18 cellular contexts compared by ENCODE assay signal in the genomic region with DNA sequence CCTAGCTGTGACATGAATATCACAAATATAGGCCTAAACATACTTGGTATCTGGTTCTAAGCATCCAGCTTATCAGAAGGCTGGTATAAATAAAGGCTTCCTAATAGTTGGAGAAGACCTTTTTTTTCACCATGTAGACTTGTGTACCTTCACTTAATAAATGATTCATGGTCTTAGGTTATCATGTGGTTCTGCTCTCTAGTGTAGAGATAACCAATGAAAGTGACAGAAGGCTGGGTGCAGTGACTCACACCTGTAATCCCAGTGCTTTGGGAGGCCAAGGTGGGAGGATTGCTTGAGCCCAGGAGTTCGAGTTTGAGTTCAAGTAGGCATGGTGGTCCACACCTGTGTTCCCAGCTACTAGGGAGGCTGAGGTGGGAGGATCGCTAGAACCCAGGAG. TPM values are rescaled to one million over a fixed set of nuclear protein-coding genes. Genes with fewer than 3 reads are reported as not detected.
DNase-seq lines count a peak whose midpoint lies in the region; ATAC-seq and TF ChIP-seq lines count a peak whose summit lies in the region.
"Had no signal": no experiment of that assay in that cellular context is flagged by ENCODE, and none has a peak within 500 bp of the region (broad histone marks: within the 10 kb centered on the region; RNA-seq: fewer than 3 reads in every experiment).

No MANE protein-coding gene starts in this region.

- H3K9me3 ChIP-seq in CD4-positive, alpha-beta memory T cell (ENCODE audit: control insufficient read depth in 1 of 2, low read length in 2 of 2) = no peaks in the 10 kb centered on the region
- H3K9me3 ChIP-seq in mucosa of descending colon = no peaks in the 10 kb centered on the region

- H3K27me3 ChIP-seq in CD4-positive, alpha-beta memory T cell (ENCODE audit: insufficient read depth, low read length) = no peaks in the 10 kb centered on the region

- no peak overlapping the region for H3K4me3 ChIP-seq in CD4-positive, alpha-beta memory T cell (ENCODE audit: low read length in 2 of 2)
- no peak overlapping the region for H3K4me3 ChIP-seq in mucosa of descending colon

- no peak overlapping the region for H3K4me3 Mint-ChIP-seq in activated CD4-positive, alpha-beta memory T cell treated with anti-CD3 and anti-CD28 coated beads for 36 hours
- no peak overlapping the region for H3K4me3 Mint-ChIP-seq in activated CD4-positive, alpha-beta memory T cell treated with anti-CD3 and anti-CD28 coated beads, Interleukin-2, amount 10 ng/mL, durations not matched to agents 7 days and 5 days
- peak overlapping the region in 2 of 8 donors; percentile 15 to 52 for H3K4me3 Mint-ChIP-seq in CD4-positive, alpha-beta memory T cell
- H3K4me3 Mint-ChIP-seq in activated T-helper 17 cell treated with anti-CD3 and anti-CD28 coated beads, Interleukin-2, amount 50 U/mL, for 72 hours = peak overlapping the region; percentile 27
- H3K4me3 Mint-ChIP-seq in nephron = peak overlapping the region; percentile 22 to 71 (median 47)
- H3K4me3 Mint-ChIP-seq: dendritic cell treated with granulocyte-macrophage colony-stimulating factor and Interleukin-4, amounts not matched to agents 40 ng/mL and 50 ng/mL, for 4 days; HFFc6 had no signal

- ATAC-seq in activated T-helper 17 cell treated with anti-CD3 and anti-CD28 coated beads, Interleukin-2, amount 50 U/mL, for 72 hours (replicated peaks) = peak; percentile 38
- no peak for ATAC-seq in mucosa of descending colon

- peak overlapping the region; percentile 6 for H3K27ac ChIP-seq in CD4-positive, alpha-beta memory T cell (ENCODE audit: low read depth, low read length)
- H3K27ac ChIP-seq: VCaP had no signal

- H3K27me3 Mint-ChIP-seq in activated CD4-positive, alpha-beta memory T cell treated with anti-CD3 and anti-CD28 coated beads for 36 hours = no peaks in the 10 kb centered on the region
- H3K27me3 Mint-ChIP-seq in activated CD4-positive, alpha-beta memory T cell treated with anti-CD3 and anti-CD28 coated beads, Interleukin-2, amount 10 ng/mL, durations not matched to agents 7 days and 5 days = no peaks in the 10 kb centered on the region
- no peaks in the 10 kb centered on the region for H3K27me3 Mint-ChIP-seq in CD4-positive, alpha-beta memory T cell
- no peaks in the 10 kb centered on the region for H3K27me3 Mint-ChIP-seq in activated T-helper 17 cell treated with anti-CD3 and anti-CD28 coated beads, Interleukin-2, amount 50 U/mL, for 72 hours
- H3K27me3 Mint-ChIP-seq in nephron (ENCODE audit: low read depth) = no peaks in the 10 kb centered on the region
- H3K27me3 Mint-ChIP-seq: CD4-positive, CD25-positive, alpha-beta regulatory T cell; dendritic cell treated with granulocyte-macrophage colony-stimulating factor and Interleukin-4, amounts not matched to agents 40 ng/mL and 50 ng/mL, for 4 days had no signal

- intact Hi-C loops in activated CD4-positive, alpha-beta memory T cell treated with anti-CD3 and anti-CD28 coated beads for 36 hours (cut with micrococcal nuclease) = no loop called here
- intact Hi-C loops in CD4-positive, alpha-beta memory T cell (cut with micrococcal nuclease) = no loop called here
- intact Hi-C loops in mucosa of descending colon (cut with DNase I, micrococcal nuclease) = no loop called here

- no peak for TF ChIP-seq CTCF in nephron (IDR thresholded peaks at IDR 0.05; ENCODE audit: unreplicated experiment in 3 of 3)
- no peak for TF ChIP-seq CTCF in mucosa of descending colon (IDR thresholded peaks at IDR 0.05)

- H3K36me3 Mint-ChIP-seq in activated CD4-positive, alpha-beta memory T cell treated with anti-CD3 and anti-CD28 coated beads for 36 hours = peaks cover 24% of the 10 kb centered on the region
- H3K36me3 Mint-ChIP-seq in activated CD4-positive, alpha-beta memory T cell treated with anti-CD3 and anti-CD28 coated beads, Interleukin-2, amount 10 ng/mL, durations not matched to agents 7 days and 5 days (ENCODE audit: low read depth) = peaks cover 17% of the 10 kb centered on the region
- H3K36me3 Mint-ChIP-seq in CD4-positive, alpha-beta memory T cell = peaks cover 12 to 31% of the 10 kb centered on the region in 2 donors
- peaks cover 71% of the 10 kb centered on the region for H3K36me3 Mint-ChIP-seq in activated T-helper 17 cell treated with anti-CD3 and anti-CD28 coated beads, Interleukin-2, amount 50 U/mL, for 72 hours (ENCODE audit: low read depth)
- H3K36me3 Mint-ChIP-seq in nephron (ENCODE audit: low read depth) = peaks cover 19% of the 10 kb centered on the region

- CTCF ChIA-PET in activated CD4-positive, alpha-beta memory T cell treated with anti-CD3 and anti-CD28 coated beads for 36 hours (lab: Charles Lee) = interaction anchor here (1.0 kb wide), 1 partner anchor 305 kb away, joined by 3 read pairs; no protein-coding TSS in a partner anchor
- CTCF ChIA-PET in activated CD4-positive, alpha-beta memory T cell treated with anti-CD3 and anti-CD28 coated beads, Interleukin-2, amount 10 ng/mL, durations not matched to agents 7 days and 5 days (lab: Charles Lee) = no interaction called here
- CTCF ChIA-PET in CD4-positive, alpha-beta memory T cell (lab: Charles Lee; ENCODE audit: partially characterized antibody) = no interaction called here

- H3K4me1 Mint-ChIP-seq in activated CD4-positive, alpha-beta memory T cell treated with anti-CD3 and anti-CD28 coated beads for 36 hours (ENCODE audit: low read depth) = peaks cover 35% of the 10 kb centered on the region
- H3K4me1 Mint-ChIP-seq in activated CD4-positive, alpha-beta memory T cell treated with anti-CD3 and anti-CD28 coated beads, Interleukin-2, amount 10 ng/mL, durations not matched to agents 7 days and 5 days = peaks cover 38% of the 10 kb centered on the region
- peaks cover 17 to 44% (median 24%) of the 10 kb centered on the region in 4 donors for H3K4me1 Mint-ChIP-seq in CD4-positive, alpha-beta memory T cell
- H3K4me1 Mint-ChIP-seq in activated T-helper 17 cell treated with anti-CD3 and anti-CD28 coated beads, Interleukin-2, amount 50 U/mL, for 72 hours = peaks cover 16% of the 10 kb centered on the region
- peaks cover 18% of the 10 kb centered on the region for H3K4me1 Mint-ChIP-seq in nephron

- peak; percentile 23 for DNase-seq in activated CD4-positive, alpha-beta memory T cell treated with anti-CD3 and anti-CD28 coated beads for 36 hours
- DNase-seq in activated CD4-positive, alpha-beta memory T cell treated with anti-CD3 and anti-CD28 coated beads, Interleukin-2, amount 10 ng/mL, durations not matched to agents 7 days and 5 days = no peak
- DNase-seq in CD4-positive, alpha-beta memory T cell = no peak
- DNase-seq in cerebellum (ENCODE audit: low spot score) = no peak
- DNase-seq in NCI-H524 treated with DMSO at 0.1 percent for 48 hours (lab: John Stamatoyannopoulos, UW) = no peak
- DNase-seq in mucosa of descending colon = no peak
- DNase-seq: activated CD8-positive, alpha-beta memory T cell treated with anti-CD3 and anti-CD28 coated beads, Interleukin-2, amount 50 U/mL, for 48 hours; CD4-positive, CD25-positive, alpha-beta regulatory T cell; hippocampal formation; MM.1S; NCI-H748 treated with DMSO at 0.1 percent for 48 hours; SHP77 treated with DMSO at 0.1 percent for 48 hours; T-helper 1 cell had no signal

- peaks cover 5% of the 10 kb centered on the region for H3K36me3 ChIP-seq in CD4-positive, alpha-beta memory T cell (ENCODE audit: insufficient read depth, low read length)
- H3K36me3 ChIP-seq in mucosa of descending colon (ENCODE audit: low read depth) = no peaks in the 10 kb centered on the region

- H3K4me1 ChIP-seq in CD4-positive, alpha-beta memory T cell (ENCODE audit: insufficient read depth, low read length) = peaks cover 24% of the 10 kb centered on the region
- peaks cover 20% of the 10 kb centered on the region for H3K4me1 ChIP-seq in mucosa of descending colon (ENCODE audit: low read depth)

- peak overlapping the region; percentile 65 for H3K27ac Mint-ChIP-seq in activated CD4-positive, alpha-beta memory T cell treated with anti-CD3 and anti-CD28 coated beads for 36 hours
- no peak overlapping the region for H3K27ac Mint-ChIP-seq in activated CD4-positive, alpha-beta memory T cell treated with anti-CD3 and anti-CD28 coated beads, Interleukin-2, amount 10 ng/mL, durations not matched to agents 7 days and 5 days
- peak overlapping the region in 6 of 7 donors; percentile 29 to 79 (median 66) for H3K27ac Mint-ChIP-seq in CD4-positive, alpha-beta memory T cell
- no peak overlapping the region for H3K27ac Mint-ChIP-seq in activated T-helper 17 cell treated with anti-CD3 and anti-CD28 coated beads, Interleukin-2, amount 50 U/mL, for 72 hours
- H3K27ac Mint-ChIP-seq in nephron = no peak overlapping the region
- H3K27ac Mint-ChIP-seq: dendritic cell treated with granulocyte-macrophage colony-stimulating factor and Interleukin-4, amounts not matched to agents 40 ng/mL and 50 ng/mL, for 4 days had no signal

- H3K9me3 Mint-ChIP-seq in activated CD4-positive, alpha-beta memory T cell treated with anti-CD3 and anti-CD28 coated beads for 36 hours = no peaks in the 10 kb centered on the region
- H3K9me3 Mint-ChIP-seq in activated CD4-positive, alpha-beta memory T cell treated with anti-CD3 and anti-CD28 coated beads, Interleukin-2, amount 10 ng/mL, durations not matched to agents 7 days and 5 days = no peaks in the 10 kb centered on the region
- peaks cover 0 to 8% (median 0%) of the 10 kb centered on the region in 8 donors for H3K9me3 Mint-ChIP-seq in CD4-positive, alpha-beta memory T cell
- H3K9me3 Mint-ChIP-seq in activated T-helper 17 cell treated with anti-CD3 and anti-CD28 coated beads, Interleukin-2, amount 50 U/mL, for 72 hours = no peaks in the 10 kb centered on the region
- no peaks in the 10 kb centered on the region for H3K9me3 Mint-ChIP-seq in nephron
- H3K9me3 Mint-ChIP-seq: CD4-positive, CD25-positive, alpha-beta regulatory T cell; dendritic cell treated with granulocyte-macrophage colony-stimulating factor and Interleukin-4, amounts not matched to agents 40 ng/mL and 50 ng/mL, for 4 days; HFFc6 had no signal

- POLR2A ChIA-PET in activated CD4-positive, alpha-beta memory T cell treated with anti-CD3 and anti-CD28 coated beads for 36 hours (lab: Charles Lee) = no interaction called here
- POLR2A ChIA-PET in activated CD4-positive, alpha-beta memory T cell treated with anti-CD3 and anti-CD28 coated beads, Interleukin-2, amount 10 ng/mL, durations not matched to agents 7 days and 5 days (lab: Charles Lee) = interaction anchor here (1.1 to 1.9 kb wide), 2 partner anchors 30 to 98 kb away, joined by 3 to 8 read pairs; a partner anchor contains a TSS
- POLR2A ChIA-PET in CD4-positive, alpha-beta memory T cell (lab: Charles Lee; ENCODE audit: partially characterized antibody) = no interaction called here

RNA-seq across cellular contexts. Expression of a gene that starts 3.1 kb away (rescaled TPM):
- total RNA-seq in activated CD4-positive, alpha-beta memory T cell treated with anti-CD3 and anti-CD28 coated beads for 36 hours = 10 to 100 TPM; 34.8 to 39.3 TPM
- 10 to 100 TPM; 27.3 to 27.5 TPM for total RNA-seq in activated CD4-positive, alpha-beta memory T cell treated with anti-CD3 and anti-CD28 coated beads, Interleukin-2, amount 10 ng/mL, durations not matched to agents 7 days and 5 days
- 10 to 100 TPM; 42.8 to 43.5 TPM for total RNA-seq in CD4-positive, alpha-beta memory T cell
- polyA plus RNA-seq in CD4-positive, alpha-beta memory T cell = 10 to 100 TPM; 28.8 to 37.9 TPM
- 10 to 100 TPM; 40.3 to 52.6 TPM for total RNA-seq in activated T-helper 17 cell treated with anti-CD3 and anti-CD28 coated beads, Interleukin-2, amount 50 U/mL, for 72 hours
- 32.2 TPM for total RNA-seq in cerebellum
- 10 to 100 TPM; 19.1 to 34.7 (median 21.4) TPM for total RNA-seq in mucosa of descending colon

RNA-seq across cellular contexts. Expression of a gene that starts 50.8 kb away (rescaled TPM):
- total RNA-seq in activated CD4-positive, alpha-beta memory T cell treated with anti-CD3 and anti-CD28 coated beads for 36 hours = 10 to 100 TPM; 31.2 to 36.6 TPM
- total RNA-seq in activated CD4-positive, alpha-beta memory T cell treated with anti-CD3 and anti-CD28 coated beads, Interleukin-2, amount 10 ng/mL, durations not matched to agents 7 days and 5 days = 10 to 100 TPM; 33.2 to 35.8 TPM
- 10 to 100 TPM; 26.9 to 28.7 TPM for total RNA-seq in CD4-positive, alpha-beta memory T cell
- polyA plus RNA-seq in CD4-positive, alpha-beta memory T cell = 10 to 100 TPM; 52.4 to 52.7 TPM
- total RNA-seq in activated T-helper 17 cell treated with anti-CD3 and anti-CD28 coated beads, Interleukin-2, amount 50 U/mL, for 72 hours = 10 to 100 TPM; 35.2 to 35.4 TPM
- total RNA-seq in cerebellum = 24.3 TPM
- 10 to 100 TPM; 22.5 to 34.7 (median 28.7) TPM for total RNA-seq in mucosa of descending colon

Comparison
In these comparisons a context has a peak if more than half of its experiments do, and no peak if none do; other contexts are left out.
1. H3K27ac Mint-ChIP-seq: peak in activated CD4-positive, alpha-beta memory T cell treated with anti-CD3 and anti-CD28 coated beads for 36 hours (single experiment) and CD4-positive, alpha-beta memory T cell (6 of 7); none in activated CD4-positive, alpha-beta memory T cell treated with anti-CD3 and anti-CD28 coated beads, Interleukin-2, amount 10 ng/mL, durations not matched to agents 7 days and 5 days (single experiment), activated T-helper 17 cell treated with anti-CD3 and anti-CD28 coated beads, Interleukin-2, amount 50 U/mL, for 72 hours (single experiment) and nephron (0 of 3).
2. H3K4me3 Mint-ChIP-seq: peak in activated T-helper 17 cell treated with anti-CD3 and anti-CD28 coated beads, Interleukin-2, amount 50 U/mL, for 72 hours (single experiment) and nephron (3 of 3); none in activated CD4-positive, alpha-beta memory T cell treated with anti-CD3 and anti-CD28 coated beads for 36 hours (single experiment) and activated CD4-positive, alpha-beta memory T cell treated with anti-CD3 and anti-CD28 coated beads, Interleukin-2, amount 10 ng/mL, durations not matched to agents 7 days and 5 days (single experiment).